Comparison of ENCODE assay signal across 19 cellular contexts in genomic region chr6:130720076-130720475, GRCh38.
DNase-seq lines count a peak whose midpoint lies in the region; ATAC-seq and TF ChIP-seq lines count a peak whose summit lies in the region.
"Had no signal": no experiment of that assay in that cellular context is flagged by ENCODE, and none has a peak within 500 bp of the region (broad histone marks: within the 10 kb centered on the region; RNA-seq: fewer than 3 reads in every experiment).

No MANE protein-coding gene starts in this region.

- peaks cover 24% of the 10 kb centered on the region for H3K4me1 Mint-ChIP-seq in activated T-helper 17 cell treated with anti-CD3 and anti-CD28 coated beads, Interleukin-2, amount 50 U/mL, for 72 hours

- no peak for TF ChIP-seq POLR2A in thyroid gland (IDR thresholded peaks at IDR 0.05)

- H3K27ac ChIP-seq in aorta (ENCODE audit: low read depth in 1 of 2, low read length in 2 of 2) (no peak overlapping the region), thyroid gland (no peak overlapping the region)
- H3K27ac ChIP-seq: SJSA1 had no signal

- no peak for TF ChIP-seq CTCF in thyroid gland (IDR thresholded peaks at IDR 0.05)

- intact Hi-C loops in Right ventricle myocardium inferior (cut with DNase I): no loop called here
- intact Hi-C loops in cardiac septum (cut with DNase I): no loop called here
- intact Hi-C loops in aorta (cut with DNase I): no loop called here
- intact Hi-C loops in thyroid gland (cut with DNase I): no loop called here

- H3K27ac Mint-ChIP-seq in activated T-helper 17 cell treated with anti-CD3 and anti-CD28 coated beads, Interleukin-2, amount 50 U/mL, for 72 hours: peak overlapping the region; percentile 33
- H3K27ac Mint-ChIP-seq: CD8-positive, alpha-beta memory T cell; HFFc6 had no signal

- H3K27me3 ChIP-seq in aorta (ENCODE audit: control insufficient read depth in 1 of 2, insufficient read depth in 2 of 2, low read length in 1 of 2) (no peaks in the 10 kb centered on the region), thyroid gland (no peaks in the 10 kb centered on the region)
- H3K27me3 ChIP-seq: SJSA1 had no signal

- H3K36me3 ChIP-seq in aorta (ENCODE audit: control insufficient read depth in 1 of 2, insufficient read depth in 2 of 2, low read length in 1 of 2) (no peaks in the 10 kb centered on the region), thyroid gland (no peaks in the 10 kb centered on the region)
- H3K36me3 ChIP-seq: SJSA1 had no signal

- no peaks in the 10 kb centered on the region for H3K4me1 ChIP-seq in aorta (ENCODE audit: control insufficient read depth in 1 of 2, insufficient read depth in 2 of 2, low read length in 2 of 2)
- no peaks in the 10 kb centered on the region for H3K4me1 ChIP-seq in thyroid gland
- H3K4me1 ChIP-seq: SJSA1 had no signal

- H3K27me3 Mint-ChIP-seq in activated T-helper 17 cell treated with anti-CD3 and anti-CD28 coated beads, Interleukin-2, amount 50 U/mL, for 72 hours: no peaks in the 10 kb centered on the region

- no peaks in the 10 kb centered on the region for H3K36me3 Mint-ChIP-seq in activated T-helper 17 cell treated with anti-CD3 and anti-CD28 coated beads, Interleukin-2, amount 50 U/mL, for 72 hours (ENCODE audit: low read depth)

- H3K4me3 ChIP-seq in aorta (ENCODE audit: low read length in 2 of 2) (no peak overlapping the region), thyroid gland (replicated peaks in 1 of 3) (no peak overlapping the region)
- H3K4me3 ChIP-seq: SJSA1 had no signal

- no peak overlapping the region for H3K4me3 Mint-ChIP-seq in activated T-helper 17 cell treated with anti-CD3 and anti-CD28 coated beads, Interleukin-2, amount 50 U/mL, for 72 hours
- H3K4me3 Mint-ChIP-seq: CD8-positive, alpha-beta memory T cell; HFFc6 had no signal

- H3K9me3 Mint-ChIP-seq in activated T-helper 17 cell treated with anti-CD3 and anti-CD28 coated beads, Interleukin-2, amount 50 U/mL, for 72 hours: peaks cover 8% of the 10 kb centered on the region
- H3K9me3 Mint-ChIP-seq: CD8-positive, alpha-beta memory T cell; HFFc6 had no signal

- no peak for DNase-seq in Right ventricle myocardium inferior (ENCODE audit: missing footprints)
- no peak for DNase-seq in cardiac septum (ENCODE audit: low spot score)
- peak; percentile 10 for DNase-seq in kidney tubule cell (ENCODE audit: low spot score)
- DNase-seq in aorta: no peak
- no peak for DNase-seq in thyroid gland
- DNase-seq: ACHN; C1 segment of cervical spinal cord; CD8-positive, alpha-beta memory T cell; HFFc6; KG1; NCI-H1048; NCI-H1436; NCI-H1930; NCI-H226; NCI-H524 had no signal

- ATAC-seq in Right ventricle myocardium inferior: peak; percentile 23
- ATAC-seq in activated T-helper 17 cell treated with anti-CD3 and anti-CD28 coated beads, Interleukin-2, amount 50 U/mL, for 72 hours (replicated peaks): peak; percentile 85
- peak; percentile 29 for ATAC-seq in aorta (ENCODE audit: low FRiP score)
- no peak for ATAC-seq in GM21529 (IDR thresholded peaks at IDR 0.05; ENCODE audit: unreplicated experiment)
- ATAC-seq in GM21526 (IDR thresholded peaks at IDR 0.05; ENCODE audit: low FRiP score, unreplicated experiment): no peak

- H3K9me3 ChIP-seq in aorta (ENCODE audit: control insufficient read depth, low read length): peaks cover 3% of the 10 kb centered on the region
- no peaks in the 10 kb centered on the region for H3K9me3 ChIP-seq in thyroid gland
- H3K9me3 ChIP-seq: SJSA1 had no signal

Comparison
In these comparisons a context has a peak if more than half of its experiments do, and no peak if none do; other contexts are left out.
1. ATAC-seq: peak in Right ventricle myocardium inferior (single experiment), activated T-helper 17 cell treated with anti-CD3 and anti-CD28 coated beads, Interleukin-2, amount 50 U/mL, for 72 hours (single experiment) and aorta (single experiment); none in GM21529 (single experiment) and GM21526 (single experiment).